Comparison of ENCODE assay signal across 8 cellular contexts in the genomic region with DNA sequence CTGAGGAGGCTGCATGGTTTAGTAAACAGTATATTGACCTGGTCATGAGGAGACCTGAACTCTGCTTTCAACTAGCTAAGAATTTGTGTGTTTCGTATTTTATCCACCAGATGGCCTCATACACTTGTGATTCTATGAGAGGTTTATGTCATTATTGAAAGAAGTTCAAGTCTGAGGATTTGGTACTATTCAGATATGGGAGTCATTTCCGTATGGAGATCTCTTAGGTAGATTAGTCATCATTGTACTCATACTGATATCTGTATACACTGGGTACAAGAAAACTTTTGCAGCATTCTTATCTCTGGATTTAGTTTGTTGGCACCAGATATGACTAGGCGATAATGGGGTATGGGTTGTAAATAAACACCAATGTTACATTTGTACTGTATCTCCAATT.
DNase-seq lines count a peak whose midpoint lies in the region; ATAC-seq and TF ChIP-seq lines count a peak whose summit lies in the region.

No MANE protein-coding gene starts in this region.

- peaks cover 32% of the 10 kb centered on the region for H3K36me3 ChIP-seq in SU-DHL-6 (ENCODE audit: low read length)

- no peak for ATAC-seq in HG03025 (IDR thresholded peaks at IDR 0.05; ENCODE audit: low FRiP score, unreplicated experiment)
- ATAC-seq in GM21515 (IDR thresholded peaks at IDR 0.05; ENCODE audit: unreplicated experiment) = no peak

- H3K27ac ChIP-seq in SU-DHL-6 (ENCODE audit: low read depth, low read length) = no peak overlapping the region

- H4K20me1 ChIP-seq in SU-DHL-6 (ENCODE audit: low read depth, low read length) = no peaks in the 10 kb centered on the region

- no peaks in the 10 kb centered on the region for H3K9me2 ChIP-seq in SU-DHL-6 (replicated peaks; ENCODE audit: insufficient read depth, low read length)

- H3K4me3 ChIP-seq in SU-DHL-6 (ENCODE audit: insufficient read depth, low read length, poor library complexity, severe bottlenecking) = no peak overlapping the region
- no peak overlapping the region for H3K4me3 ChIP-seq in fibroblast of mammary gland (ENCODE audit: control insufficient read depth, low read depth, low read length)

- H3K79me2 ChIP-seq in SU-DHL-6 (ENCODE audit: insufficient read depth, low read length) = no peaks in the 10 kb centered on the region

- H3F3A ChIP-seq in SU-DHL-6 (ENCODE audit: insufficient read depth) = no peaks in the 10 kb centered on the region

- H3K9ac ChIP-seq in SU-DHL-6 (ENCODE audit: low read length) = no peak overlapping the region

- no peak overlapping the region for H3K4me2 ChIP-seq in SU-DHL-6 (ENCODE audit: low read depth, low read length, poor library complexity, severe bottlenecking)

- no peaks in the 10 kb centered on the region for H3K9me3 ChIP-seq in SU-DHL-6 (ENCODE audit: insufficient read depth, low read length)

- no peak overlapping the region for H2AFZ ChIP-seq in SU-DHL-6 (ENCODE audit: low read depth, low read length, severe bottlenecking)

- DNase-seq in EH (ENCODE audit: low read depth) = peak; percentile 83
- peak; percentile 90 for DNase-seq in HCEC 1CT
- DNase-seq in NCI-H128 (lab: John Stamatoyannopoulos, UW; ENCODE audit: unreplicated experiment) = peak; percentile 17
- DNase-seq in fibroblast of mammary gland (ENCODE audit: low read depth) = peak; percentile 92
- DNase-seq in non-pigmented ciliary epithelial cell (ENCODE audit: low read depth) = peak; percentile 82

- TF ChIP-seq CTCF in SU-DHL-6 (IDR thresholded peaks at IDR 0.05; ENCODE audit: insufficient read depth, low read length, poor library complexity, severe bottlenecking) = peak; percentile 42
- peak; percentile 60 for TF ChIP-seq CTCF in fibroblast of mammary gland (conservative IDR thresholded peaks at IDR 0.05; ENCODE audit: control insufficient read depth, insufficient read depth, low read depth, low read length)

- H3K27me3 ChIP-seq in SU-DHL-6 (ENCODE audit: low read length) = no peaks in the 10 kb centered on the region

Comparison
In these comparisons a context has a peak if more than half of its experiments do, and no peak if none do; other contexts are left out.
1. DNase-seq: peak in every context shown above with its lines; median percentile 92 in fibroblast of mammary gland; 90 in HCEC 1CT; 83 in EH; 82 in non-pigmented ciliary epithelial cell; 17 in NCI-H128.